Comparison of ENCODE assay signal across 13 cellular contexts in genomic region chr4:122814426-122814825, GRCh38. TPM values are rescaled to one million over a fixed set of nuclear protein-coding genes. Genes with fewer than 3 reads are reported as not detected.
A peak's percentile ranks its signal among the peaks of the same experiment; 100 is the strongest.
DNase-seq lines count a peak whose midpoint lies in the region; ATAC-seq and TF ChIP-seq lines count a peak whose summit lies in the region.
"Had no signal": no experiment of that assay in that cellular context is flagged by ENCODE, and none has a peak within 500 bp of the region (broad histone marks: within the 10 kb centered on the region; RNA-seq: fewer than 3 reads in every experiment).

No MANE protein-coding gene starts in this region.

- no peak overlapping the region for H3K4me3 Mint-ChIP-seq in mesothelial cell of epicardium
- H3K4me3 Mint-ChIP-seq: B cell; T-helper 1 cell treated with Interleukin-12 subunit alpha and Interleukin-12 subunit beta and Interleukin-4 antibody, amounts not matched to agents 30 μg/mL and 1 μg/mL, for 36 hours had no signal

- H3K9me3 Mint-ChIP-seq in mesothelial cell of epicardium = no peaks in the 10 kb centered on the region
- H3K9me3 Mint-ChIP-seq: T-helper 1 cell treated with Interleukin-12 subunit alpha and Interleukin-12 subunit beta and Interleukin-4 antibody, amounts not matched to agents 30 μg/mL and 1 μg/mL, for 36 hours had no signal

- H3K4me1 Mint-ChIP-seq in mesothelial cell of epicardium = no peaks in the 10 kb centered on the region
- H3K4me1 Mint-ChIP-seq: B cell had no signal

- ATAC-seq in GM19328 (IDR thresholded peaks at IDR 0.05; ENCODE audit: unreplicated experiment) (peak; percentile 95), HG02678 (IDR thresholded peaks at IDR 0.05; ENCODE audit: unreplicated experiment) (peak; percentile 99), HG03439 (IDR thresholded peaks at IDR 0.05; ENCODE audit: unreplicated experiment) (peak; percentile 94)
- ATAC-seq: psoas muscle had no signal

- DNase-seq in GM13976 (ENCODE audit: low spot score) (peak; percentile 51), amniotic stem cell (lab: John Stamatoyannopoulos, UW) (no peak), GF-D8 (lab: John Stamatoyannopoulos, UW) (no peak), mesothelial cell of epicardium (ENCODE audit: low spot score in 2 of 2, unreplicated experiment in 2 of 2) (no peak), NCI-H2081 treated with DMSO at 0.1 percent for 48 hours (lab: John Stamatoyannopoulos, UW) (no peak)
- DNase-seq: HCEC 1CT, psoas muscle, upper lobe of left lung had no signal

- H3K27ac Mint-ChIP-seq in mesothelial cell of epicardium = no peak overlapping the region
- H3K27ac Mint-ChIP-seq: B cell; T-helper 1 cell treated with Interleukin-12 subunit alpha and Interleukin-12 subunit beta and Interleukin-4 antibody, amounts not matched to agents 30 μg/mL and 1 μg/mL, for 36 hours had no signal

- in situ Hi-C loops in GM13976 (cut with MboI; ENCODE audit: low sequenced_read_pairs, unreplicated experiment) = no loop called here

- TF ChIP-seq CTCF in GM13976 (IDR thresholded peaks at IDR 0.05; ENCODE audit: borderline replicate concordance, control extremely low read depth, extremely low read depth, insufficient read depth, missing control alignments) (no peak), mesothelial cell of epicardium (IDR thresholded peaks at IDR 0.05; ENCODE audit: unreplicated experiment) (no peak)

- H3K27me3 Mint-ChIP-seq in mesothelial cell of epicardium (ENCODE audit: low read depth) = no peaks in the 10 kb centered on the region

- H3K36me3 Mint-ChIP-seq in mesothelial cell of epicardium = no peaks in the 10 kb centered on the region

RNA-seq across cellular contexts. Expression of gene FGF2, which starts 12.2 kb away (rescaled TPM):
- 11.3 to 13.0 TPM (median 11.9 TPM) in 3 replicates for total RNA-seq in mesothelial cell of epicardium
- total RNA-seq: B cell had no signal
